Comparison of ENCODE assay signal across 8 cellular contexts in genomic region chr18:76450452-76450851, GRCh38. TPM values are rescaled to one million over a fixed set of nuclear protein-coding genes. Genes with fewer than 3 reads are reported as not detected.
DNase-seq lines count a peak whose midpoint lies in the region; TF ChIP-seq lines count a peak whose summit lies in the region.

No MANE protein-coding gene starts in this region.

- H3K27me3 Mint-ChIP-seq in activated naive CD4-positive, alpha-beta T cell treated with anti-CD3 and anti-CD28 coated beads, Interleukin-2, amount 10 ng/mL, durations not matched to agents 7 days and 5 days, result peaks cover 35% of the 10 kb centered on the region

- H3K4me1 Mint-ChIP-seq in activated naive CD4-positive, alpha-beta T cell treated with anti-CD3 and anti-CD28 coated beads, Interleukin-2, amount 10 ng/mL, durations not matched to agents 7 days and 5 days, result peaks cover 15% of the 10 kb centered on the region

- H3K36me3 ChIP-seq in vagina, result no peaks in the 10 kb centered on the region

- peak; percentile 5 for DNase-seq in activated naive CD4-positive, alpha-beta T cell treated with anti-CD3 and anti-CD28 coated beads, Interleukin-2, amount 10 ng/mL, durations not matched to agents 7 days and 5 days
- no peak for DNase-seq in activated naive CD4-positive, alpha-beta T cell treated with Interleukin-2 at 50 U/mL for 16 hours
- DNase-seq in coronary artery (ENCODE audit: low spot score) (peak; percentile 60), midbrain (lab: John Stamatoyannopoulos, UW) (peak; percentile 29), vagina (ENCODE audit: extremely low spot score in 2 of 2) (peak in 1 of 2 donors; percentile 49), NCI-H526 treated with DMSO at 0.1 percent for 48 hours (lab: John Stamatoyannopoulos, UW) (no peak), NCI-H446 treated with DMSO at 0.1 percent for 48 hours (lab: John Stamatoyannopoulos, UW) (no peak), HuH-7.5 (ENCODE audit: low spot score) (no peak)

- H3K4me3 ChIP-seq in coronary artery, result peak overlapping the region; percentile 82
- H3K4me3 ChIP-seq in vagina, result peak overlapping the region; percentile 48 to 59

- peak overlapping the region; percentile 62 to 80 for H3K27ac ChIP-seq in coronary artery
- peak overlapping the region; percentile 88 for H3K27ac ChIP-seq in vagina

- H3K9me3 Mint-ChIP-seq in activated naive CD4-positive, alpha-beta T cell treated with anti-CD3 and anti-CD28 coated beads, Interleukin-2, amount 10 ng/mL, durations not matched to agents 7 days and 5 days, result no peaks in the 10 kb centered on the region

- no peak overlapping the region for H3K27ac Mint-ChIP-seq in activated naive CD4-positive, alpha-beta T cell treated with anti-CD3 and anti-CD28 coated beads, Interleukin-2, amount 10 ng/mL, durations not matched to agents 7 days and 5 days

- no peaks in the 10 kb centered on the region for H3K36me3 Mint-ChIP-seq in activated naive CD4-positive, alpha-beta T cell treated with anti-CD3 and anti-CD28 coated beads, Interleukin-2, amount 10 ng/mL, durations not matched to agents 7 days and 5 days

- H3K9me3 ChIP-seq in vagina, result no peaks in the 10 kb centered on the region

- CTCF ChIA-PET in activated naive CD4-positive, alpha-beta T cell treated with anti-CD3 and anti-CD28 coated beads, Interleukin-2, amount 10 ng/mL, durations not matched to agents 7 days and 5 days (lab: Charles Lee), result no interaction called here

- no peak for TF ChIP-seq CTCF in coronary artery (IDR thresholded peaks at IDR 0.05)
- no peak for TF ChIP-seq CTCF in vagina (IDR thresholded peaks at IDR 0.05)

- intact Hi-C loops in vagina (cut with DNase I), result loop anchor here (5.0 kb wide), 1 partner anchor 42 kb away; no protein-coding TSS in a partner anchor

- H3K27me3 ChIP-seq in vagina, result no peaks in the 10 kb centered on the region

- H3K4me3 Mint-ChIP-seq in activated naive CD4-positive, alpha-beta T cell treated with anti-CD3 and anti-CD28 coated beads, Interleukin-2, amount 10 ng/mL, durations not matched to agents 7 days and 5 days, result peak overlapping the region; percentile 65

- TF ChIP-seq POLR2A in vagina (IDR thresholded peaks at IDR 0.05), result no peak

- peaks cover 97% of the 10 kb centered on the region for H3K4me1 ChIP-seq in vagina

RNA-seq across cellular contexts. Expression of gene ZNF516, which starts 44.6 kb away (rescaled TPM):
- 46.4 TPM for total RNA-seq in vagina

Comparison
In these comparisons a context has a peak if more than half of its experiments do, and no peak if none do; other contexts are left out.
1. DNase-seq: peak in activated naive CD4-positive, alpha-beta T cell treated with anti-CD3 and anti-CD28 coated beads, Interleukin-2, amount 10 ng/mL, durations not matched to agents 7 days and 5 days (single experiment), coronary artery (single experiment) and midbrain (single experiment); none in activated naive CD4-positive, alpha-beta T cell treated with Interleukin-2 at 50 U/mL for 16 hours (single experiment), NCI-H526 treated with DMSO at 0.1 percent for 48 hours (single experiment), NCI-H446 treated with DMSO at 0.1 percent for 48 hours (single experiment) and HuH-7.5 (single experiment).